8 cellular contexts compared by ENCODE assay signal in genomic region chr7:25124485-25125136, GRCh38. TPM values are rescaled to one million over a fixed set of nuclear protein-coding genes. Genes with fewer than 3 reads are reported as not detected.
A peak's percentile ranks its signal among the peaks of the same experiment; 100 is the strongest.
DNase-seq lines count a peak whose midpoint lies in the region; ATAC-seq and TF ChIP-seq lines count a peak whose summit lies in the region.

No MANE protein-coding gene starts in this region.

- H3F3A ChIP-seq in neural cell (ENCODE audit: insufficient read depth, low read length, poor library complexity, severe bottlenecking) = no peaks in the 10 kb centered on the region

- TF ChIP-seq RAD21 in neural cell (conservative IDR thresholded peaks at IDR 0.05) = no peak

- H3K27me3 ChIP-seq in DND-41 (ENCODE audit: insufficient read depth, low read length, poor library complexity) (no peaks in the 10 kb centered on the region), neural cell (ENCODE audit: insufficient read depth, low read depth, low read length) (no peaks in the 10 kb centered on the region)

- no peak; the same call in 1 of the 3 replicates for ATAC-seq in DND-41 (ENCODE audit: insufficient read depth, low read depth)
- peak; percentile 3 for ATAC-seq in HG03095 (IDR thresholded peaks at IDR 0.05; ENCODE audit: unreplicated experiment)
- no peak for ATAC-seq in GM21360 (IDR thresholded peaks at IDR 0.05; ENCODE audit: unreplicated experiment)
- no peak for ATAC-seq in HG02642 (IDR thresholded peaks at IDR 0.05; ENCODE audit: poor library complexity, unreplicated experiment)

- H3K79me2 ChIP-seq in DND-41 (ENCODE audit: insufficient read depth, low read length) (peaks cover 33% of the 10 kb centered on the region), neural cell (replicated peaks; ENCODE audit: insufficient read depth, low read length) (peaks cover 11% of the 10 kb centered on the region)

- H3K27ac ChIP-seq in DND-41 (ENCODE audit: low read length) (peak overlapping the region; percentile 84), neural cell (ENCODE audit: low read length) (peak overlapping the region; percentile 81)

- peak overlapping the region; percentile 35 to 64 for H3K4me3 ChIP-seq in DND-41 (ENCODE audit: low read depth in 1 of 2, low read length in 2 of 2)
- peak overlapping the region; percentile 93 for H3K4me3 ChIP-seq in epithelial cell of esophagus (ENCODE audit: low read length)
- H3K4me3 ChIP-seq in neural cell (ENCODE audit: low read length) = peak overlapping the region; percentile 95

- no peaks in the 10 kb centered on the region for H3K9me3 ChIP-seq in DND-41 (ENCODE audit: insufficient read depth, low read length, severe bottlenecking)
- H3K9me3 ChIP-seq in neural cell (ENCODE audit: low read length) = no peaks in the 10 kb centered on the region

- peaks cover 20% of the 10 kb centered on the region for H3K4me1 ChIP-seq in DND-41 (ENCODE audit: insufficient read depth, low read length)

- TF ChIP-seq CTCF in DND-41 (IDR thresholded peaks at IDR 0.05; ENCODE audit: borderline replicate concordance, extremely low read depth, low read length, poor library complexity, severe bottlenecking) (no peak), epithelial cell of esophagus (IDR thresholded peaks at IDR 0.05; ENCODE audit: insufficient read depth, low read depth, low read length, missing control alignments) (no peak), neural cell (IDR thresholded peaks at IDR 0.05; ENCODE audit: poor library complexity, severe bottlenecking) (no peak)

- H3K9ac ChIP-seq in DND-41 (ENCODE audit: low read depth, low read length) = peak overlapping the region; percentile 61
- H3K9ac ChIP-seq in neural cell (ENCODE audit: low read length) = peak overlapping the region; percentile 79

- H4K20me1 ChIP-seq in DND-41 (ENCODE audit: insufficient read depth, low read length) = peaks cover 15% of the 10 kb centered on the region; the same call in 1 of the 2 replicates
- H4K20me1 ChIP-seq in neural cell (ENCODE audit: insufficient read depth) = no peaks in the 10 kb centered on the region

- peak overlapping the region; percentile 66 for H2AFZ ChIP-seq in DND-41 (ENCODE audit: low read depth, low read length)
- peak overlapping the region; percentile 40 for H2AFZ ChIP-seq in neural cell (ENCODE audit: low read depth, low read length)

- H3K4me2 ChIP-seq in DND-41 (ENCODE audit: insufficient read depth, low read length) (peak overlapping the region; percentile 69), neural cell (ENCODE audit: low read length) (peak overlapping the region; percentile 96)

- no peaks in the 10 kb centered on the region for H3K9me2 ChIP-seq in neural cell (ENCODE audit: insufficient read depth, low read length)

- no peak for DNase-seq in DND-41
- DNase-seq in activated CD4-positive, alpha-beta T cell treated with anti-CD3 and anti-CD28 coated beads for 48 hours = peak; percentile 40
- DNase-seq in epithelial cell of esophagus (ENCODE audit: low read depth) = peak; percentile 24
- no peak for DNase-seq in SIG-M5 treated with dmso at 0.1 percent for 504 hours (lab: John Stamatoyannopoulos, UW; ENCODE audit: unreplicated experiment)

- H3K36me3 ChIP-seq in DND-41 (ENCODE audit: insufficient read depth, low read length) (peaks cover 40% of the 10 kb centered on the region), neural cell (ENCODE audit: insufficient read depth, low read length) (no peaks in the 10 kb centered on the region)

- no peak for TF ChIP-seq EP300 in neural cell (conservative IDR thresholded peaks at IDR 0.05; ENCODE audit: poor library complexity, severe bottlenecking)

TF ChIP-seq in neural cell, 6 proteins besides CTCF, POLR2A, EP300 and RAD21:
- TF ChIP-seq REST (IDR thresholded peaks at IDR 0.05; ENCODE audit: borderline replicate concordance) (no peak), SMC3 (conservative IDR thresholded peaks at IDR 0.05; ENCODE audit: poor library complexity) (no peak), MXI1 (conservative IDR thresholded peaks at IDR 0.05; ENCODE audit: poor library complexity, severe bottlenecking) (no peak), POLR2AphosphoS5 (IDR thresholded peaks at IDR 0.05) (no peak), TAF1 (IDR thresholded peaks at IDR 0.05; ENCODE audit: low read depth) (no peak), EZH2 (IDR thresholded peaks at IDR 0.05; ENCODE audit: borderline replicate concordance, insufficient read depth, low read length, poor library complexity, severe bottlenecking) (no peak)

RNA-seq across cellular contexts. Expression of gene CYCS, which starts 0.4 kb away (rescaled TPM):
- 151 and 198 TPM in 2 replicates for polyA plus RNA-seq in neural cell
- polyA minus RNA-seq in neural cell = 102 and 103 TPM in 2 replicates

Comparison
In these comparisons a context has a peak if more than half of its experiments do, and no peak if none do; other contexts are left out.
1. DNase-seq: peak in activated CD4-positive, alpha-beta T cell treated with anti-CD3 and anti-CD28 coated beads for 48 hours (single experiment) and epithelial cell of esophagus (single experiment); none in DND-41 (single experiment) and SIG-M5 treated with dmso at 0.1 percent for 504 hours (single experiment).
2. Peak in every context shown above with its lines, with median percentiles within 50 percentile points of each other: H3K4me3 ChIP-seq.